1 cellular context compared by ENCODE assay signal in the genomic region with DNA sequence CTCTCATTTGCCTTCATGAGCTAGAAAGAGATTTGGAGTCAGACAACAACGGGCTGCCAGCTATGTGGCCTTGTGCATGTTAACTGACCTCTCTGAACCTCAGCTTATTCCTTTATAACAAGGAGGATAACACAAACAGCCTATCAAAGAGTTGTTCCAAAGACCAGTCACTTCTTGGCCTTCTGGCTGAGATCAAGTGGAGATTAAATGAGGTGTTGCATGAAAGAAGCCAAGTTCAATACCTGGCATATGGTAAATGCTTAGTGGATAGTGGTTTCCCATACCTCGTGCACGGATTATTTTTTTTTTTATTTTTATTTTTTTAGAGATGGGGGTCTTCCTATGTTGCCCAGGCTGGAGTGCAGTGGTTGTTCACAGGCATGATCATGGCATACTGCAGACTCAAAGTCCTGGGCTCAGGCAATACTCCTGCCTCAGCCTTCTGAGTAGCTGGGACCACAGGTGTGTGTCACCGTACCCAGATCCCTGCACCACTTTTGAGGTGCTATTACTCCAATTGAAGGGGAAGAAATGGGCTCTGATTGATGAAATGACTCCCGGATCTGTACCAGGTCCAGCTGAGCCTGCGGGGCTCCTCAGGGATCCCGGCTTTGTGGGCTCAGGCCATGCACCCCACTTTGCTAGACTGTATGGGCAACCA.
TF ChIP-seq lines count a peak whose summit lies in the region.

No MANE protein-coding gene starts in this region.

TF ChIP-seq in HCT116, 20 proteins besides CTCF, POLR2A, EP300 and RAD21:
- TF ChIP-seq, protein P1, sequence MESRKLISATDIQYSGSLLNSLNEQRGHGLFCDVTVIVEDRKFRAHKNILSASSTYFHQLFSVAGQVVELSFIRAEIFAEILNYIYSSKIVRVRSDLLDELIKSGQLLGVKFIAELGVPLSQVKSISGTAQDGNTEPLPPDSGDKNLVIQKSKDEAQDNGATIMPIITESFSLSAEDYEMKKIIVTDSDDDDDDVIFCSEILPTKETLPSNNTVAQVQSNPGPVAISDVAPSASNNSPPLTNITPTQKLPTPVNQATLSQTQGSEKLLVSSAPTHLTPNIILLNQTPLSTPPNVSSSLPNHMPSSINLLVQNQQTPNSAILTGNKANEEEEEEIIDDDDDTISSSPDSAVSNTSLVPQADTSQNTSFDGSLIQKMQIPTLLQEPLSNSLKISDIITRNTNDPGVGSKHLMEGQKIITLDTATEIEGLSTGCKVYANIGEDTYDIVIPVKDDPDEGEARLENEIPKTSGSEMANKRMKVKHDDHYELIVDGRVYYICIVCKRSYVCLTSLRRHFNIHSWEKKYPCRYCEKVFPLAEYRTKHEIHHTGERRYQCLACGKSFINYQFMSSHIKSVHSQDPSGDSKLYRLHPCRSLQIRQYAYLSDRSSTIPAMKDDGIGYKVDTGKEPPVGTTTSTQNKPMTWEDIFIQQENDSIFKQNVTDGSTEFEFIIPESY (IDR thresholded peaks at IDR 0.05; ENCODE audit: extremely low read depth, insufficient replicate concordance, low read length): no peak
- no peak for TF ChIP-seq EZH2 (IDR thresholded peaks at IDR 0.05)
- TF ChIP-seq ELF1 (IDR thresholded peaks at IDR 0.05; ENCODE audit: borderline replicate concordance, low read depth): no peak
- peak; percentile 71 for TF ChIP-seq POLR2AphosphoS5 (IDR thresholded peaks at IDR 0.05; ENCODE audit: low read depth, low read length)
